ENCODE assay signal across 18 cellular contexts in genomic region chr2:127610561-127610960, GRCh38. TPM values are rescaled to one million over a fixed set of nuclear protein-coding genes. Genes with fewer than 3 reads are reported as not detected.
"Had no signal": no experiment of that assay in that cellular context is flagged by ENCODE, and none has a peak within 500 bp of the region (broad histone marks: within the 10 kb centered on the region; RNA-seq: fewer than 3 reads in every experiment).

No MANE protein-coding gene starts in this region.

- H3K27me3 ChIP-seq: pancreas, upper lobe of left lung had no signal

- DNase-seq: activated CD4-positive, alpha-beta T cell treated with anti-CD3 and anti-CD28 coated beads, Interleukin-2, amount 50 U/mL, for 48 hours; activated gamma-delta T cell; cerebellar nuclear complex; dermis blood vessel endothelial cell; effector memory CD8-positive, alpha-beta T cell; left colon; stimulated activated CD4-positive, alpha-beta T cell treated with anti-CD3 and anti-CD28 coated beads, Interleukin-15, amount 100 ng/mL, for 24 hours; stimulated activated CD4-positive, alpha-beta T cell treated with anti-CD3 and anti-CD28 coated beads, Interleukin-4, amount 100 ng/mL, for 1 hour; stimulated activated naive CD4-positive, alpha-beta T cell; substantia nigra; T-helper 1 cell; T1000 had no signal

- H3K27ac ChIP-seq: epithelial cell of prostate, pancreas, upper lobe of left lung had no signal

- H3K4me3 Mint-ChIP-seq: effector memory CD8-positive, alpha-beta T cell had no signal

- H3K27ac Mint-ChIP-seq: effector memory CD8-positive, alpha-beta T cell had no signal

- H3K9me3 Mint-ChIP-seq: effector memory CD8-positive, alpha-beta T cell had no signal

- H3K9me3 ChIP-seq: pancreas had no signal

- H3K4me3 ChIP-seq: pancreas, upper lobe of left lung had no signal

- H3K36me3 ChIP-seq: pancreas, upper lobe of left lung had no signal

- H3K4me1 ChIP-seq: pancreas, upper lobe of left lung had no signal

- ATAC-seq: effector memory CD8-positive, alpha-beta T cell; pancreas; SK-N-SH treated with all-trans-retinoic acid at 6 μM for 48 hours had no signal

RNA-seq across cellular contexts. Expression of gene GPR17, which starts 35.4 kb away (rescaled TPM):
- total RNA-seq: dermis blood vessel endothelial cell, lung microvascular endothelial cell, pancreas, renal cortical epithelial cell had no signal
